ENCODE assay signal across 20 cellular contexts in the genomic region with DNA sequence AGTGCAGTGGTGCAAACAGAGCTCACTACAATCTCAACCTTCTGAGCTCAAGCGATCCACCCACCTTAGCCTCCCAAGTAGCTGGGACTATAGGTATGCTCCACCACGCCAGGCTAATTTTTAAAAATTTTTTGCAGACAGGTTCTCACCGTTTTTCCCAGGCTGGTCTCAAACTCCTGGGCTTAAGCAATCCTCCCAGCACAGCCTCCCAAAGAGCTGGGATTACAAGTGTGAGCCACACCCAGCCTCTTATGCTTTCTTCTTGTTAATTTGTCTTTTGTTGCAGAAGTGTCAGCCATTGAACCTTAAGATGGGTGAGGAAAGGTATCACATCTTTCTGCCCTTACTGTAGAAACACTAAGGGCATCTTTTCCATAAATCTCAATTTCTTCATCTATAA. TPM values are rescaled to one million over a fixed set of nuclear protein-coding genes. Genes with fewer than 3 reads are reported as not detected.
DNase-seq lines count a peak whose midpoint lies in the region; ATAC-seq, FAIRE-seq and TF ChIP-seq lines count a peak whose summit lies in the region.
"Had no signal": no experiment of that assay in that cellular context is flagged by ENCODE, and none has a peak within 500 bp of the region (broad histone marks: within the 10 kb centered on the region; RNA-seq: fewer than 3 reads in every experiment).

No MANE protein-coding gene starts in this region.

- H3K9me3 ChIP-seq in CD8-positive, alpha-beta T cell (ENCODE audit: low read length), result no peaks in the 10 kb centered on the region
- no peaks in the 10 kb centered on the region for H3K9me3 ChIP-seq in lower lobe of right lung
- peaks cover 0 to 4% of the 10 kb centered on the region in 2 donors for H3K9me3 ChIP-seq in neuronal stem cell (replicated peaks in 1 of 2; ENCODE audit: control insufficient read depth in 2 of 2, insufficient read depth in 1 of 2, low read depth in 1 of 2, low read length in 2 of 2)
- H3K9me3 ChIP-seq: left lung, MG63, pancreas had no signal

- POLR2A ChIA-PET in CD8-positive, alpha-beta T cell (lab: Charles Lee), result interaction anchor here (0.8 to 2.0 kb wide), 2 partner anchors 7 to 10 kb away, joined by 3 to 6 read pairs; no protein-coding TSS in a partner anchor

- no peaks in the 10 kb centered on the region for H3K9me3 Mint-ChIP-seq in CD8-positive, alpha-beta T cell
- peaks cover 13% of the 10 kb centered on the region for H3K9me3 Mint-ChIP-seq in GM23338
- no peaks in the 10 kb centered on the region for H3K9me3 Mint-ChIP-seq in natural killer cell treated with Interleukin-12 subunit alpha and Interleukin-12 subunit beta and Interleukin-15 and Interleukin-18, amount 100 ng/mL, for 72 hours

- H4K8ac ChIP-seq in neuronal stem cell (ENCODE audit: low read depth, low read length), result no peak overlapping the region

- H3K4me2 ChIP-seq in GM23338 (peak overlapping the region; percentile 8), neuronal stem cell (ENCODE audit: insufficient read depth, low read length, poor library complexity, severe bottlenecking) (no peak overlapping the region)
- H3K4me2 ChIP-seq: PC-9 had no signal

- no peaks in the 10 kb centered on the region for H3K27me3 Mint-ChIP-seq in CD8-positive, alpha-beta T cell (ENCODE audit: low read depth)
- peaks cover 41% of the 10 kb centered on the region for H3K27me3 Mint-ChIP-seq in GM23338 (ENCODE audit: insufficient read depth, low read depth, poor library complexity)
- H3K27me3 Mint-ChIP-seq in natural killer cell treated with Interleukin-12 subunit alpha and Interleukin-12 subunit beta and Interleukin-15 and Interleukin-18, amount 100 ng/mL, for 72 hours, result no peaks in the 10 kb centered on the region
- H3K27me3 Mint-ChIP-seq: activated CD8-positive, alpha-beta memory T cell treated with anti-CD3 and anti-CD28 coated beads, Interleukin-2, amount 10 ng/mL, durations not matched to agents 7 days and 5 days had no signal

- peaks cover 22% of the 10 kb centered on the region for H3K4me1 ChIP-seq in CD8-positive, alpha-beta T cell (ENCODE audit: insufficient read depth, low read length)
- H3K4me1 ChIP-seq in GM23338 (ENCODE audit: insufficient read depth) (peaks cover 33% of the 10 kb centered on the region), lower lobe of right lung (peaks cover 28% of the 10 kb centered on the region), neuronal stem cell (ENCODE audit: control insufficient read depth in 2 of 2, insufficient read depth in 1 of 2, low read depth in 1 of 2, low read length in 2 of 2) (peaks cover 0 to 3% of the 10 kb centered on the region in 2 donors)

- H3K9ac ChIP-seq in neuronal stem cell (ENCODE audit: low read depth, low read length, poor library complexity), result no peak overlapping the region

- H2BK5ac ChIP-seq in neuronal stem cell (ENCODE audit: low read length), result no peak overlapping the region

- H3K4ac ChIP-seq in neuronal stem cell (ENCODE audit: low read length), result no peak overlapping the region

- H3K18ac ChIP-seq in neuronal stem cell (ENCODE audit: low read length), result no peak overlapping the region

- no peak overlapping the region for H2AK5ac ChIP-seq in neuronal stem cell (ENCODE audit: low read depth, low read length)

- H3K4me3 ChIP-seq in CD8-positive, alpha-beta T cell (ENCODE audit: low read depth, low read length), result no peak overlapping the region
- no peak overlapping the region for H3K4me3 ChIP-seq in GM23338
- no peak overlapping the region for H3K4me3 ChIP-seq in lower lobe of right lung
- no peak overlapping the region for H3K4me3 ChIP-seq in neuronal stem cell (ENCODE audit: low read length in 2 of 2)
- H3K4me3 ChIP-seq: left lung, MG63, pancreas, PC-9 had no signal

- no peak overlapping the region for H3K27ac ChIP-seq in CD8-positive, alpha-beta T cell (ENCODE audit: low read depth, low read length)
- H3K27ac ChIP-seq in GM23338 (ENCODE audit: low read depth) (no peak overlapping the region), caudate nucleus (ENCODE audit: low read depth, low read length) (peak overlapping the region; percentile 98), lower lobe of right lung (no peak overlapping the region), neuronal stem cell (replicated peaks; ENCODE audit: low read length) (no peak overlapping the region)
- H3K27ac ChIP-seq: brain microvascular endothelial cell, PC-9 had no signal

- H2AFZ ChIP-seq in GM23338, result no peak overlapping the region
- no peak overlapping the region for H2AFZ ChIP-seq in neuronal stem cell (ENCODE audit: low read length)
- H2AFZ ChIP-seq: PC-9 had no signal

- no peaks in the 10 kb centered on the region for H3K36me3 ChIP-seq in CD8-positive, alpha-beta T cell (ENCODE audit: insufficient read depth, low read length)
- H3K36me3 ChIP-seq in GM23338 (ENCODE audit: insufficient read depth) (no peaks in the 10 kb centered on the region), lower lobe of right lung (no peaks in the 10 kb centered on the region), neuronal stem cell (replicated peaks in 1 of 2; ENCODE audit: control insufficient read depth in 2 of 2, insufficient read depth in 2 of 2, low read length in 2 of 2) (peaks cover 1 to 4% of the 10 kb centered on the region in 2 donors)
- H3K36me3 ChIP-seq: brain microvascular endothelial cell, left lung, pancreas had no signal

- H3K27ac Mint-ChIP-seq in CD8-positive, alpha-beta T cell, result peak overlapping the region; percentile 12
- H3K27ac Mint-ChIP-seq in GM23338, result no peak overlapping the region
- H3K27ac Mint-ChIP-seq in natural killer cell treated with Interleukin-12 subunit alpha and Interleukin-12 subunit beta and Interleukin-15 and Interleukin-18, amount 100 ng/mL, for 72 hours, result peak overlapping the region in 1 of 2 donors; percentile 78
- H3K27ac Mint-ChIP-seq: activated CD8-positive, alpha-beta memory T cell treated with anti-CD3 and anti-CD28 coated beads, Interleukin-2, amount 10 ng/mL, durations not matched to agents 7 days and 5 days had no signal

- no peak for FAIRE-seq in RCC 7860 (lab: Jason Lieb, UNC)
- FAIRE-seq: pancreas had no signal

- H3K4me1 Mint-ChIP-seq in CD8-positive, alpha-beta T cell (ENCODE audit: low read depth), result peaks cover 58% of the 10 kb centered on the region
- H3K4me1 Mint-ChIP-seq in GM23338, result peaks cover 42% of the 10 kb centered on the region
- H3K4me1 Mint-ChIP-seq in natural killer cell treated with Interleukin-12 subunit alpha and Interleukin-12 subunit beta and Interleukin-15 and Interleukin-18, amount 100 ng/mL, for 72 hours (ENCODE audit: low read depth in 2 of 2), result peaks cover 36 to 44% of the 10 kb centered on the region in 2 donors

- H4K91ac ChIP-seq in neuronal stem cell (ENCODE audit: low read depth, low read length, poor library complexity), result no peak overlapping the region

- no CpG with 5 or more reads among the region's 3 CpGs for WGBS in neuronal stem cell (ENCODE audit: extremely low coverage in 2 of 2, insufficient read length in 2 of 2, insufficient replicate concordance in 1 of 2), 2 donors

- H3K27me3 ChIP-seq in CD8-positive, alpha-beta T cell (ENCODE audit: insufficient read depth, low read length), result no peaks in the 10 kb centered on the region
- H3K27me3 ChIP-seq in GM23338 (ENCODE audit: insufficient read depth) (peaks cover 39% of the 10 kb centered on the region), lower lobe of right lung (ENCODE audit: low read depth) (no peaks in the 10 kb centered on the region), neuronal stem cell (ENCODE audit: control insufficient read depth in 3 of 3, insufficient read depth in 3 of 3, low read depth in 1 of 3, low read length in 3 of 3) (no peaks in the 10 kb centered on the region)
- H3K27me3 ChIP-seq: brain microvascular endothelial cell, left lung, MG63, pancreas had no signal

- H3K23ac ChIP-seq in neuronal stem cell (ENCODE audit: low read depth, low read length, poor library complexity), result no peak overlapping the region

- no peak for TF ChIP-seq CTCF in CD8-positive, alpha-beta T cell (IDR thresholded peaks at IDR 0.05)
- TF ChIP-seq CTCF in GM23338 (conservative IDR thresholded peaks at IDR 0.05; ENCODE audit: low read depth in 2 of 2) (no peak), lower lobe of right lung (IDR thresholded peaks at IDR 0.05) (no peak)

- DNase-seq in CD8-positive, alpha-beta T cell, result no peak
- DNase-seq in GM23338 (ENCODE audit: low spot score), result no peak
- no peak for DNase-seq in caudate nucleus (lab: John Stamatoyannopoulos, UW)
- no peak for DNase-seq in natural killer cell treated with Interleukin-12 subunit alpha and Interleukin-12 subunit beta and Interleukin-15 and Interleukin-18, amount 100 ng/mL, for 72 hours (ENCODE audit: low spot score)
- no peak for DNase-seq in lower lobe of right lung
- DNase-seq in RCC 7860 (ENCODE audit: low spot score), result no peak
- no peak for DNase-seq in kidney tubule cell (ENCODE audit: low spot score)
- DNase-seq in neuronal stem cell (ENCODE audit: low spot score), result no peak
- DNase-seq: activated CD8-positive, alpha-beta memory T cell treated with anti-CD3 and anti-CD28 coated beads, Interleukin-2, amount 10 ng/mL, durations not matched to agents 7 days and 5 days; activated gamma-delta T cell; brain microvascular endothelial cell; left lung; MG63; NCI-H187 treated with DMSO at 0.1 percent for 48 hours; NCI-H226; pancreas; PC-9; stimulated activated CD4-positive, alpha-beta T cell treated with anti-CD3 and anti-CD28 coated beads, Interleukin-2, amount 100 ng/mL, for 24 hours; T-helper 9 cell had no signal

- no peaks in the 10 kb centered on the region for H3F3A ChIP-seq in GM23338 (replicated peaks; ENCODE audit: low read depth)

- H3K79me1 ChIP-seq in neuronal stem cell (ENCODE audit: low read depth, low read length), result peaks cover 4% of the 10 kb centered on the region

- intact Hi-C loops in CD8-positive, alpha-beta T cell (cut with DNase I, micrococcal nuclease), result no loop called here
- intact Hi-C loops in lower lobe of right lung (cut with DNase I), result no loop called here

- peaks cover 3% of the 10 kb centered on the region for H3K36me3 Mint-ChIP-seq in CD8-positive, alpha-beta T cell
- peaks cover 12% of the 10 kb centered on the region for H3K36me3 Mint-ChIP-seq in GM23338 (ENCODE audit: low read depth)
- H3K36me3 Mint-ChIP-seq in natural killer cell treated with Interleukin-12 subunit alpha and Interleukin-12 subunit beta and Interleukin-15 and Interleukin-18, amount 100 ng/mL, for 72 hours, result no peaks in the 10 kb centered on the region

- H3K79me2 ChIP-seq in GM23338 (replicated peaks; ENCODE audit: insufficient read depth), result peaks cover 89% of the 10 kb centered on the region

- no peak overlapping the region for H2BK15ac ChIP-seq in neuronal stem cell (ENCODE audit: low read length)

- peaks cover 46% of the 10 kb centered on the region for H4K20me1 ChIP-seq in GM23338 (replicated peaks; ENCODE audit: insufficient read depth)

- H3K14ac ChIP-seq in neuronal stem cell (ENCODE audit: low read length), result no peak overlapping the region

- H3K4me3 Mint-ChIP-seq in CD8-positive, alpha-beta T cell, result peak overlapping the region; percentile 77
- H3K4me3 Mint-ChIP-seq in GM23338, result no peak overlapping the region
- peak overlapping the region; percentile 73 for H3K4me3 Mint-ChIP-seq in natural killer cell treated with Interleukin-12 subunit alpha and Interleukin-12 subunit beta and Interleukin-15 and Interleukin-18, amount 100 ng/mL, for 72 hours

- no peak overlapping the region for H2BK12ac ChIP-seq in neuronal stem cell (ENCODE audit: low read length)

- ATAC-seq in CD8-positive, alpha-beta T cell, result no peak
- no peak for ATAC-seq in GM23338
- ATAC-seq in natural killer cell treated with Interleukin-12 subunit alpha and Interleukin-12 subunit beta and Interleukin-15 and Interleukin-18, amount 100 ng/mL, for 72 hours, result no peak
- no peak for ATAC-seq in lower lobe of right lung
- ATAC-seq: activated CD4-positive, CD25-positive, alpha-beta regulatory T cell treated with anti-CD3 and anti-CD28 coated beads, Interleukin-2, amount 50 U/mL, for 24 hours; pancreas had no signal

- CTCF ChIA-PET in CD8-positive, alpha-beta T cell (lab: Charles Lee), result no interaction called here

- no peak overlapping the region for H2BK120ac ChIP-seq in neuronal stem cell (ENCODE audit: low read depth, low read length)

- no peaks in the 10 kb centered on the region for H3K9me2 ChIP-seq in GM23338 (ENCODE audit: insufficient read depth)

RNA-seq across cellular contexts. Expression of a gene that starts 34.9 kb away (rescaled TPM):
- 10 to 100 TPM; 78.8 to 81.7 TPM for total RNA-seq in CD8-positive, alpha-beta T cell
- total RNA-seq in GM23338 (2014; rRNA removed; shearing (Covaris generic)), result 49.1 and 56.3 TPM in 2 replicates
- 25.6 and 28.1 TPM in 2 replicates for polyA plus RNA-seq in GM23338 (2016; fragmentation: Nextera tagmentation; extraction: Ambion mirVana)
- 100 to 1,000 TPM in 1 of 2 donors, 10 to 100 TPM in 1; 69.8 to 200 TPM for total RNA-seq in natural killer cell treated with Interleukin-12 subunit alpha and Interleukin-12 subunit beta and Interleukin-15 and Interleukin-18, amount 100 ng/mL, for 72 hours
- 97.5 TPM for total RNA-seq in lower lobe of right lung
- polyA plus RNA-seq in neuronal stem cell (2013, experiment 1 of 2), result 72.7 TPM
- polyA plus RNA-seq in neuronal stem cell (2013, experiment 2 of 2), result 73.8 TPM
